ENCODE assay signal across 10 cellular contexts in genomic region chrX:96721398-96721797, GRCh38. TPM values are rescaled to one million over a fixed set of nuclear protein-coding genes. Genes with fewer than 3 reads are reported as not detected.
DNase-seq lines count a peak whose midpoint lies in the region; ATAC-seq and TF ChIP-seq lines count a peak whose summit lies in the region.
"Had no signal": no experiment of that assay in that cellular context is flagged by ENCODE, and none has a peak within 500 bp of the region (broad histone marks: within the 10 kb centered on the region; RNA-seq: fewer than 3 reads in every experiment).

No MANE protein-coding gene starts in this region.

- DNase-seq in AG04450 (ENCODE audit: low read depth, low spot score) (peak; percentile 1), M059J (ENCODE audit: low read depth) (peak; percentile 0), activated gamma-delta T cell treated with Interleukin-2 at 50 U/mL for 16 hours (no peak), upper lobe of right lung (no peak), dedifferentiated amniotic fluid mesenchymal stem cell (ENCODE audit: extremely low spot score) (no peak)
- no peak for DNase-seq in stimulated activated CD4-positive, alpha-beta T cell treated with anti-CD3 and anti-CD28 coated beads, Interleukin-4, amount 100 ng/mL, for 1 hour
- DNase-seq: NCI-H1105 treated with DMSO at 0.1 percent for 48 hours, SJCRH30 had no signal

- CTCF ChIA-PET in AG04450 (lab: Charles Lee), result interaction anchor here (1.1 kb wide), 1 partner anchor 349 kb away, joined by 3 read pairs; no protein-coding TSS in a partner anchor

- POLR2A ChIA-PET in AG04450 (lab: Yijun Ruan, JAX), result interaction anchor here (0.6 kb wide), 1 partner anchor 106 kb away, joined by 7 read pairs; no protein-coding TSS in a partner anchor

- intact Hi-C loops in upper lobe of right lung (cut with DNase I), result no loop called here

- H3K4me1 ChIP-seq in upper lobe of right lung, result no peaks in the 10 kb centered on the region
- H3K4me1 ChIP-seq: SJCRH30 had no signal

- H3K9me3 ChIP-seq in AG04450 (ENCODE audit: control insufficient read depth, insufficient read depth, low read length), result no peaks in the 10 kb centered on the region
- H3K9me3 ChIP-seq in upper lobe of right lung, result no peaks in the 10 kb centered on the region
- H3K9me3 ChIP-seq: SJCRH30 had no signal

- TF ChIP-seq CTCF in AG04450 (IDR thresholded peaks at IDR 0.05; ENCODE audit: low read depth, low read length) (no peak), upper lobe of right lung (IDR thresholded peaks at IDR 0.05) (no peak)

- H3K36me3 ChIP-seq in upper lobe of right lung, result no peaks in the 10 kb centered on the region
- H3K36me3 ChIP-seq: SJCRH30 had no signal

- ATAC-seq in GM19324 (IDR thresholded peaks at IDR 0.05; ENCODE audit: low FRiP score, unreplicated experiment) (peak; percentile 99), HG02870 (IDR thresholded peaks at IDR 0.05; ENCODE audit: unreplicated experiment) (peak; percentile 100), upper lobe of right lung (no peak)

- H3K4me3 ChIP-seq in AG04450 (ENCODE audit: low read depth, low read length) (no peak overlapping the region), upper lobe of right lung (no peak overlapping the region)
- H3K4me3 ChIP-seq: SJCRH30 had no signal

- H3K27ac ChIP-seq in AG04450 (ENCODE audit: low read depth, low read length) (no peak overlapping the region), upper lobe of right lung (no peak overlapping the region)
- H3K27ac ChIP-seq: SJCRH30 had no signal

- H3K27me3 ChIP-seq in AG04450 (ENCODE audit: control insufficient read depth, insufficient read depth, low read length) (no peaks in the 10 kb centered on the region), upper lobe of right lung (no peaks in the 10 kb centered on the region)
- H3K27me3 ChIP-seq: SJCRH30 had no signal

RNA-seq across cellular contexts. Expression of gene DIAPH2, which starts 36.8 kb away (rescaled TPM):
- polyA plus RNA-seq in AG04450 (2011; rRNA removed), result 6.8 and 10.6 TPM in 2 replicates
- polyA minus RNA-seq in AG04450 (2011; rRNA and poly(A)+ RNA removed), result 10.6 and 17.4 TPM in 2 replicates
- 0.10 and 0.17 TPM in 2 replicates for total RNA-seq in M059J (2014; rRNA removed; shearing (Covaris generic))
- 32.9 TPM for total RNA-seq in upper lobe of right lung

Comparison
In these comparisons a context has a peak if more than half of its experiments do, and no peak if none do; other contexts are left out.
1. DNase-seq: peak in AG04450 (single experiment) and M059J (single experiment); none in activated gamma-delta T cell treated with Interleukin-2 at 50 U/mL for 16 hours (single experiment), stimulated activated CD4-positive, alpha-beta T cell treated with anti-CD3 and anti-CD28 coated beads, Interleukin-4, amount 100 ng/mL, for 1 hour (single experiment), upper lobe of right lung (single experiment) and dedifferentiated amniotic fluid mesenchymal stem cell (single experiment).
2. RNA of gene DIAPH2, which starts 36.8 kb away (total RNA-seq): 32.9 TPM in upper lobe of right lung (single experiment); 0.10 to 0.17 TPM in M059J; every median in the first group is over 10 times any median in the second.